In genomic region chr10:112954974-112955735, GRCh38 we compare ENCODE assay signal across 11 cellular contexts. TPM values are rescaled to one million over a fixed set of nuclear protein-coding genes. Genes with fewer than 3 reads are reported as not detected.
A peak's percentile ranks its signal among the peaks of the same experiment; 100 is the strongest.
DNase-seq lines count a peak whose midpoint lies in the region; ATAC-seq, FAIRE-seq and TF ChIP-seq lines count a peak whose summit lies in the region.
"Had no signal": no experiment of that assay in that cellular context is flagged by ENCODE, and none has a peak within 500 bp of the region (broad histone marks: within the 10 kb centered on the region; RNA-seq: fewer than 3 reads in every experiment).

No MANE protein-coding gene starts in this region.

- peaks cover 18% of the 10 kb centered on the region for H3K4me1 Mint-ChIP-seq in activated T-helper 1 cell treated with anti-CD3 and anti-CD28 coated beads, Interleukin-12 subunit alpha, Interleukin-12 subunit beta, Interleukin-2, Interleukin-4 antibody, amounts not matched to agents 30 ng/mL and 10 ng/mL and 1 ng/mL, durations not matched to agents 14 hours and 24 hours and 36 hours (ENCODE audit: low read depth)

- TF ChIP-seq CTCF in ascending aorta (IDR thresholded peaks at IDR 0.05) (no peak), retinal pigment epithelial cell (conservative IDR thresholded peaks at IDR 0.05; ENCODE audit: low read depth, low read length) (no peak)

- H3K4me3 ChIP-seq in ascending aorta (peak overlapping the region; percentile 43 to 83), iPS-15b (ENCODE audit: low read depth, low read length) (peak overlapping the region; percentile 88), retinal pigment epithelial cell (ENCODE audit: low read length) (peak overlapping the region; percentile 92)

- no peak overlapping the region for H3K9ac ChIP-seq in iPS-15b (ENCODE audit: low read depth, low read length)

- intact Hi-C loops in ascending aorta (cut with DNase I) = loop anchor here (5.0 to 10.0 kb wide), 4 partner anchors 47 to 430 kb away; no protein-coding TSS in a partner anchor
- intact Hi-C loops in activated T-helper 1 cell treated with anti-CD3 and anti-CD28 coated beads, Interleukin-12 subunit alpha, Interleukin-12 subunit beta, Interleukin-2, Interleukin-4 antibody, amounts not matched to agents 30 ng/mL and 10 ng/mL and 1 ng/mL, durations not matched to agents 14 hours and 24 hours and 36 hours (cut with micrococcal nuclease) = no loop called here

- H3K27ac Mint-ChIP-seq in activated T-helper 1 cell treated with anti-CD3 and anti-CD28 coated beads, Interleukin-12 subunit alpha, Interleukin-12 subunit beta, Interleukin-2, Interleukin-4 antibody, amounts not matched to agents 30 ng/mL and 10 ng/mL and 1 ng/mL, durations not matched to agents 14 hours and 24 hours and 36 hours = no peak overlapping the region

- H3K27me3 ChIP-seq in ascending aorta = no peaks in the 10 kb centered on the region
- H3K27me3 ChIP-seq in iPS-15b (ENCODE audit: control insufficient read depth, insufficient read depth, low read length) = no peaks in the 10 kb centered on the region

- no peaks in the 10 kb centered on the region for H3K9me3 Mint-ChIP-seq in activated T-helper 1 cell treated with anti-CD3 and anti-CD28 coated beads, Interleukin-12 subunit alpha, Interleukin-12 subunit beta, Interleukin-2, Interleukin-4 antibody, amounts not matched to agents 30 ng/mL and 10 ng/mL and 1 ng/mL, durations not matched to agents 14 hours and 24 hours and 36 hours

- H3K9me3 ChIP-seq in ascending aorta (no peaks in the 10 kb centered on the region), iPS-15b (ENCODE audit: control insufficient read depth, insufficient read depth, low read length) (no peaks in the 10 kb centered on the region)

- no peak overlapping the region for H3K4me3 Mint-ChIP-seq in activated T-helper 1 cell treated with anti-CD3 and anti-CD28 coated beads, Interleukin-12 subunit alpha, Interleukin-12 subunit beta, Interleukin-2, Interleukin-4 antibody, amounts not matched to agents 30 ng/mL and 10 ng/mL and 1 ng/mL, durations not matched to agents 14 hours and 24 hours and 36 hours

- peak overlapping the region; percentile 43 to 62 for H3K27ac ChIP-seq in ascending aorta

- H3K36me3 Mint-ChIP-seq in activated T-helper 1 cell treated with anti-CD3 and anti-CD28 coated beads, Interleukin-12 subunit alpha, Interleukin-12 subunit beta, Interleukin-2, Interleukin-4 antibody, amounts not matched to agents 30 ng/mL and 10 ng/mL and 1 ng/mL, durations not matched to agents 14 hours and 24 hours and 36 hours (ENCODE audit: low read depth) = no peaks in the 10 kb centered on the region

- H3K36me3 ChIP-seq in ascending aorta = no peaks in the 10 kb centered on the region
- H3K36me3 ChIP-seq in iPS-15b (ENCODE audit: control insufficient read depth, insufficient read depth, low read length) = peaks cover 2% of the 10 kb centered on the region

- peaks cover 85% of the 10 kb centered on the region for H3K27me3 Mint-ChIP-seq in activated T-helper 1 cell treated with anti-CD3 and anti-CD28 coated beads, Interleukin-12 subunit alpha, Interleukin-12 subunit beta, Interleukin-2, Interleukin-4 antibody, amounts not matched to agents 30 ng/mL and 10 ng/mL and 1 ng/mL, durations not matched to agents 14 hours and 24 hours and 36 hours (ENCODE audit: insufficient read depth)

- DNase-seq in ascending aorta (ENCODE audit: low spot score in 2 of 2) = no peak
- DNase-seq in retinal pigment epithelial cell (ENCODE audit: low read depth) = no peak
- no peak for DNase-seq in activated T-helper 1 cell treated with anti-CD3 and anti-CD28 coated beads, Interleukin-12 subunit alpha, Interleukin-12 subunit beta, Interleukin-2, Interleukin-4 antibody, amounts not matched to agents 30 ng/mL and 10 ng/mL and 1 ng/mL, durations not matched to agents 14 hours and 24 hours and 36 hours (ENCODE audit: low spot score)
- no peak for DNase-seq in HCEC 1CT
- DNase-seq: Karpas-422; SIG-M5; stimulated activated CD4-positive, alpha-beta T cell treated with anti-CD3 and anti-CD28 coated beads, Interleukin-4, amount 100 ng/mL, for 1 hour had no signal

- peak; percentile 89 for FAIRE-seq in G401.6 (lab: Jason Lieb, UNC)

- ATAC-seq in GM18519 (IDR thresholded peaks at IDR 0.05; ENCODE audit: low FRiP score, unreplicated experiment) (no peak), GM19023 (IDR thresholded peaks at IDR 0.05; ENCODE audit: unreplicated experiment) (no peak)

- H3K4me1 ChIP-seq in ascending aorta (peaks cover 0 to 46% of the 10 kb centered on the region in 2 donors), iPS-15b (ENCODE audit: control insufficient read depth, insufficient read depth, low read length) (peaks cover 49% of the 10 kb centered on the region)

RNA-seq across cellular contexts. Expression of gene TCF7L2, which starts 5.1 kb away (rescaled TPM):
- 8.2 TPM for total RNA-seq in ascending aorta
- total RNA-seq in activated T-helper 1 cell treated with anti-CD3 and anti-CD28 coated beads, Interleukin-12 subunit alpha, Interleukin-12 subunit beta, Interleukin-2, Interleukin-4 antibody, amounts not matched to agents 30 ng/mL and 10 ng/mL and 1 ng/mL, durations not matched to agents 14 hours and 24 hours and 36 hours = 0.32 and 0.36 TPM in 2 replicates
